ENCODE assay signal across 8 cellular contexts in genomic region chr4:83010111-83010521, GRCh38. TPM values are rescaled to one million over a fixed set of nuclear protein-coding genes. Genes with fewer than 3 reads are reported as not detected.
DNase-seq lines count a peak whose midpoint lies in the region; ATAC-seq and TF ChIP-seq lines count a peak whose summit lies in the region.

No MANE protein-coding gene starts in this region.

- no peak for TF ChIP-seq CTCF in C4-2B (conservative IDR thresholded peaks at IDR 0.05)
- TF ChIP-seq CTCF in foreskin keratinocyte (conservative IDR thresholded peaks at IDR 0.05) = no peak
- no peak for TF ChIP-seq CTCF in retinal pigment epithelial cell (conservative IDR thresholded peaks at IDR 0.05; ENCODE audit: low read depth, low read length)

- peak overlapping the region; percentile 67 for H3K4me3 ChIP-seq in retinal pigment epithelial cell (ENCODE audit: low read length)

- H3K27ac ChIP-seq in C4-2B (peak overlapping the region; percentile 86), foreskin keratinocyte (peak overlapping the region; percentile 95)

- peaks cover 10% of the 10 kb centered on the region for H3K4me1 ChIP-seq in foreskin keratinocyte

- peak overlapping the region; percentile 90 for H3K27ac Mint-ChIP-seq in activated CD4-positive, alpha-beta memory T cell treated with anti-CD3 and anti-CD28 coated beads for 36 hours

- no peaks in the 10 kb centered on the region for H3K9me3 Mint-ChIP-seq in activated CD4-positive, alpha-beta memory T cell treated with anti-CD3 and anti-CD28 coated beads for 36 hours

- CTCF ChIA-PET in activated CD4-positive, alpha-beta memory T cell treated with anti-CD3 and anti-CD28 coated beads for 36 hours (lab: Charles Lee) = interaction anchor here (1.3 to 3.2 kb wide), 2 partner anchors 25 to 255 kb away, joined by 3 to 33 read pairs; partner anchors contain the start of gene COPS4

- H3K27me3 ChIP-seq in foreskin keratinocyte = no peaks in the 10 kb centered on the region

- intact Hi-C loops in activated CD4-positive, alpha-beta memory T cell treated with anti-CD3 and anti-CD28 coated beads for 36 hours (cut with micrococcal nuclease) = loop anchor here (1.0 to 2.0 kb wide), 2 partner anchors 579 to 636 kb away; partner anchors contain the start of genes ENOPH1 and HNRNPDL

- peak overlapping the region; percentile 99 for H3K4me3 Mint-ChIP-seq in activated CD4-positive, alpha-beta memory T cell treated with anti-CD3 and anti-CD28 coated beads for 36 hours

- peaks cover 5% of the 10 kb centered on the region for H3K36me3 Mint-ChIP-seq in activated CD4-positive, alpha-beta memory T cell treated with anti-CD3 and anti-CD28 coated beads for 36 hours

- ATAC-seq in HG02884 (IDR thresholded peaks at IDR 0.05; ENCODE audit: unreplicated experiment) (peak; percentile 0), foreskin keratinocyte (peak; percentile 0), HG03039 (IDR thresholded peaks at IDR 0.05; ENCODE audit: unreplicated experiment) (no peak), esophagus mucosa (no peak), HG03457 (IDR thresholded peaks at IDR 0.05; ENCODE audit: unreplicated experiment) (no peak)

- no peaks in the 10 kb centered on the region for H3K27me3 Mint-ChIP-seq in activated CD4-positive, alpha-beta memory T cell treated with anti-CD3 and anti-CD28 coated beads for 36 hours

- POLR2A ChIA-PET in activated CD4-positive, alpha-beta memory T cell treated with anti-CD3 and anti-CD28 coated beads for 36 hours (lab: Charles Lee) = interaction anchor here (4.4 kb wide), 1 partner anchor 25 kb away, joined by 41 read pairs; the partner anchor contains the start of gene COPS4

- H3K4me1 Mint-ChIP-seq in activated CD4-positive, alpha-beta memory T cell treated with anti-CD3 and anti-CD28 coated beads for 36 hours (ENCODE audit: low read depth) = peaks cover 50% of the 10 kb centered on the region

- DNase-seq in activated CD4-positive, alpha-beta memory T cell treated with anti-CD3 and anti-CD28 coated beads for 36 hours = no peak
- DNase-seq in foreskin keratinocyte = peak; percentile 8 to 32
- DNase-seq in retinal pigment epithelial cell (ENCODE audit: low read depth) = no peak

RNA-seq across cellular contexts. Expression of gene LIN54, which starts 0.5 kb away (rescaled TPM):
- total RNA-seq in activated CD4-positive, alpha-beta memory T cell treated with anti-CD3 and anti-CD28 coated beads for 36 hours = 10 to 100 TPM; 21.5 to 22.7 TPM
- 13.8 and 15.6 TPM in 2 replicates for total RNA-seq in foreskin keratinocyte
- 1.7 and 2.5 TPM in 2 replicates for polyA plus RNA-seq in foreskin keratinocyte
- total RNA-seq in esophagus mucosa = 12.0 TPM

RNA-seq across cellular contexts. Expression of gene COPS4, which starts 24.9 kb away (rescaled TPM):
- total RNA-seq in activated CD4-positive, alpha-beta memory T cell treated with anti-CD3 and anti-CD28 coated beads for 36 hours = 10 to 100 TPM; 38.5 to 40.6 TPM
- total RNA-seq in foreskin keratinocyte = 44.4 and 47.6 TPM in 2 replicates
- polyA plus RNA-seq in foreskin keratinocyte = 32.3 and 38.1 TPM in 2 replicates
- 24.6 TPM for total RNA-seq in esophagus mucosa

Comparison
In these comparisons a context has a peak if more than half of its experiments do, and no peak if none do; other contexts are left out.
1. ATAC-seq: peak in HG02884 (single experiment) and foreskin keratinocyte (single experiment); none in HG03039 (single experiment), esophagus mucosa (single experiment) and HG03457 (single experiment).
2. DNase-seq: peak in foreskin keratinocyte (2 of 2); none in activated CD4-positive, alpha-beta memory T cell treated with anti-CD3 and anti-CD28 coated beads for 36 hours (single experiment) and retinal pigment epithelial cell (single experiment).